ENCODE assay signal across 20 cellular contexts in genomic region chr16:57527610-57528360, GRCh38. TPM values are rescaled to one million over a fixed set of nuclear protein-coding genes. Genes with fewer than 3 reads are reported as not detected.
DNase-seq lines count a peak whose midpoint lies in the region; ATAC-seq and TF ChIP-seq lines count a peak whose summit lies in the region.
"Had no signal": no experiment of that assay in that cellular context is flagged by ENCODE, and none has a peak within 500 bp of the region (broad histone marks: within the 10 kb centered on the region; RNA-seq: fewer than 3 reads in every experiment).

No MANE protein-coding gene starts in this region.

- no peak for ATAC-seq in stimulated activated naive CD8-positive, alpha-beta T cell treated with anti-CD3 and anti-CD28 coated beads, Interleukin-15, Interleukin-2, amounts not matched to agents 100 U/mL and 50 U/mL, for 24 hours
- ATAC-seq in GM21528 (IDR thresholded peaks at IDR 0.05; ENCODE audit: low FRiP score, unreplicated experiment), result no peak
- ATAC-seq: CD8-positive, alpha-beta T cell; effector memory CD8-positive, alpha-beta T cell; heart left ventricle; stimulated activated naive B cell treated with anti-CD40 and anti-IgM and Interleukin-4, amounts not matched to agents 10 μg/mL and 1 μg/mL and 100 μg/mL, for 72 hours had no signal

- peaks cover 5% of the 10 kb centered on the region for H3K36me3 Mint-ChIP-seq in stimulated activated naive CD8-positive, alpha-beta T cell treated with anti-CD3 and anti-CD28 coated beads, Interleukin-15, Interleukin-2, amounts not matched to agents 100 ng/mL and 50 ng/mL, for 24 hours (ENCODE audit: low read depth)
- H3K36me3 Mint-ChIP-seq in chondrocyte (ENCODE audit: low read depth) (peaks cover 5% of the 10 kb centered on the region), mesothelial cell of epicardium (peaks cover 20% of the 10 kb centered on the region)

- CTCF ChIA-PET in HEK293T (lab: Yijun Ruan, JAX), result no interaction called here

- TF ChIP-seq CTCF in chondrocyte (IDR thresholded peaks at IDR 0.05), result no peak
- TF ChIP-seq CTCF in mesothelial cell of epicardium (IDR thresholded peaks at IDR 0.05; ENCODE audit: unreplicated experiment), result no peak

- DNase-seq in stimulated activated naive CD8-positive, alpha-beta T cell treated with anti-CD3 and anti-CD28 coated beads, Interleukin-15, Interleukin-2, amounts not matched to agents 100 U/mL and 50 U/mL, for 24 hours, result no peak
- DNase-seq in chondrocyte (ENCODE audit: low spot score) (peak; percentile 35), mesothelial cell of epicardium (ENCODE audit: low spot score in 2 of 2, unreplicated experiment in 2 of 2) (no peak), KG1 (lab: John Stamatoyannopoulos, UW) (no peak), NCI-H1092 treated with DMSO at 0.1 percent for 48 hours (lab: John Stamatoyannopoulos, UW) (no peak), HEK293T (ENCODE audit: extremely low spot score) (no peak)
- DNase-seq: activated effector memory CD4-positive, alpha-beta T cell treated with Interleukin-2 at 50 U/mL for 16 hours; anterior cingulate cortex; CD8-positive, alpha-beta T cell; effector memory CD8-positive, alpha-beta T cell; NCI-H1105; NCI-H526 treated with DMSO at 0.1 percent for 48 hours; nucleus accumbens; stimulated activated naive B cell treated with anti-CD40 and anti-IgM and Interleukin-4, amounts not matched to agents 10 μg/mL and 1 μg/mL and 100 μg/mL, for 72 hours; T1000 had no signal

- H3K4me1 Mint-ChIP-seq in stimulated activated naive CD8-positive, alpha-beta T cell treated with anti-CD3 and anti-CD28 coated beads, Interleukin-15, Interleukin-2, amounts not matched to agents 100 ng/mL and 50 ng/mL, for 24 hours (ENCODE audit: low read depth), result peaks cover 35% of the 10 kb centered on the region
- H3K4me1 Mint-ChIP-seq in chondrocyte (ENCODE audit: low read depth), result peaks cover 34% of the 10 kb centered on the region
- H3K4me1 Mint-ChIP-seq in mesothelial cell of epicardium, result peaks cover 37% of the 10 kb centered on the region

- POLR2A ChIA-PET in HEK293T (lab: Yijun Ruan, JAX), result interaction anchor here (1.0 kb wide), 2 partner anchors 42 to 81 kb away, joined by 3 to 4 read pairs; partner anchors contain the start of genes CIAPIN1, COQ9 and DOK4

- H3K9me3 Mint-ChIP-seq in stimulated activated naive CD8-positive, alpha-beta T cell treated with anti-CD3 and anti-CD28 coated beads, Interleukin-15, Interleukin-2, amounts not matched to agents 100 ng/mL and 50 ng/mL, for 24 hours, result no peaks in the 10 kb centered on the region
- H3K9me3 Mint-ChIP-seq in chondrocyte (ENCODE audit: low read depth) (no peaks in the 10 kb centered on the region), mesothelial cell of epicardium (no peaks in the 10 kb centered on the region)
- H3K9me3 Mint-ChIP-seq: CD8-positive, alpha-beta T cell; effector memory CD8-positive, alpha-beta T cell; stimulated activated naive B cell treated with anti-CD40 and anti-IgM and Interleukin-4, amounts not matched to agents 10 μg/mL and 1 μg/mL and 100 μg/mL, for 72 hours had no signal

- H3K27me3 Mint-ChIP-seq in stimulated activated naive CD8-positive, alpha-beta T cell treated with anti-CD3 and anti-CD28 coated beads, Interleukin-15, Interleukin-2, amounts not matched to agents 100 ng/mL and 50 ng/mL, for 24 hours, result no peaks in the 10 kb centered on the region
- no peaks in the 10 kb centered on the region for H3K27me3 Mint-ChIP-seq in chondrocyte (ENCODE audit: low read depth)
- peaks cover 26% of the 10 kb centered on the region for H3K27me3 Mint-ChIP-seq in mesothelial cell of epicardium (ENCODE audit: low read depth)
- H3K27me3 Mint-ChIP-seq: effector memory CD8-positive, alpha-beta T cell; stimulated activated naive B cell treated with anti-CD40 and anti-IgM and Interleukin-4, amounts not matched to agents 10 μg/mL and 1 μg/mL and 100 μg/mL, for 72 hours had no signal

- peak overlapping the region; percentile 31 for H3K27ac Mint-ChIP-seq in stimulated activated naive CD8-positive, alpha-beta T cell treated with anti-CD3 and anti-CD28 coated beads, Interleukin-15, Interleukin-2, amounts not matched to agents 100 ng/mL and 50 ng/mL, for 24 hours
- H3K27ac Mint-ChIP-seq in chondrocyte (ENCODE audit: unreplicated experiment), result no peak overlapping the region
- no peak overlapping the region for H3K27ac Mint-ChIP-seq in mesothelial cell of epicardium
- H3K27ac Mint-ChIP-seq: CD8-positive, alpha-beta T cell; effector memory CD8-positive, alpha-beta T cell; stimulated activated naive B cell treated with anti-CD40 and anti-IgM and Interleukin-4, amounts not matched to agents 10 μg/mL and 1 μg/mL and 100 μg/mL, for 72 hours had no signal

- H3K4me3 Mint-ChIP-seq in stimulated activated naive CD8-positive, alpha-beta T cell treated with anti-CD3 and anti-CD28 coated beads, Interleukin-15, Interleukin-2, amounts not matched to agents 100 ng/mL and 50 ng/mL, for 24 hours, result no peak overlapping the region
- H3K4me3 Mint-ChIP-seq in chondrocyte (ENCODE audit: unreplicated experiment), result no peak overlapping the region
- peak overlapping the region; percentile 41 for H3K4me3 Mint-ChIP-seq in mesothelial cell of epicardium
- H3K4me3 Mint-ChIP-seq: CD8-positive, alpha-beta T cell; effector memory CD8-positive, alpha-beta T cell; stimulated activated naive B cell treated with anti-CD40 and anti-IgM and Interleukin-4, amounts not matched to agents 10 μg/mL and 1 μg/mL and 100 μg/mL, for 72 hours had no signal

TF ChIP-seq in HEK293T, 16 proteins besides CTCF, POLR2A, EP300 and RAD21:
- no peak for TF ChIP-seq ZNF384 (IDR thresholded peaks at IDR 0.05)
- TF ChIP-seq ARNT (IDR thresholded peaks at IDR 0.05), result no peak
- TF ChIP-seq LEF1 (IDR thresholded peaks at IDR 0.05; ENCODE audit: borderline replicate concordance), result no peak
- TF ChIP-seq FOXA1 (IDR thresholded peaks at IDR 0.05), result no peak
- no peak for TF ChIP-seq HDGF (IDR thresholded peaks at IDR 0.05; ENCODE audit: borderline replicate concordance)
- TF ChIP-seq FOXK2 (IDR thresholded peaks at IDR 0.05), result no peak
- TF ChIP-seq NFRKB (IDR thresholded peaks at IDR 0.05), result no peak
- no peak for TF ChIP-seq ELF4 (IDR thresholded peaks at IDR 0.05)
- TF ChIP-seq L3MBTL2 (conservative IDR thresholded peaks at IDR 0.05), result no peak
- no peak for TF ChIP-seq CTBP1 (IDR thresholded peaks at IDR 0.05; ENCODE audit: borderline replicate concordance)
- TF ChIP-seq BHLHE40 (IDR thresholded peaks at IDR 0.05; ENCODE audit: borderline replicate concordance), result no peak
- no peak for TF ChIP-seq TARDBP (IDR thresholded peaks at IDR 0.05)
- no peak for TF ChIP-seq SP1 (IDR thresholded peaks at IDR 0.05)
- TF ChIP-seq PKNOX1 (IDR thresholded peaks at IDR 0.05), result no peak
- TF ChIP-seq FOXM1 (IDR thresholded peaks at IDR 0.05; ENCODE audit: borderline replicate concordance), result no peak
- TF ChIP-seq SUZ12 (IDR thresholded peaks at IDR 0.05), result no peak
TF ChIP-seq in HEK293T: peak in this region for 0.

RNA-seq across cellular contexts. Expression of gene CCDC102A, which starts 8.6 kb away (rescaled TPM):
- total RNA-seq in chondrocyte, result 20.9 to 27.2 TPM (median 22.4 TPM) in 3 replicates
- 30.6 to 31.9 TPM (median 31.3 TPM) in 3 replicates for total RNA-seq in mesothelial cell of epicardium

RNA-seq across cellular contexts. Expression of gene ADGRG5, which starts 14.7 kb away (rescaled TPM):
- total RNA-seq in chondrocyte (not detected in 3 replicates), mesothelial cell of epicardium (1.1 to 1.3 TPM (median 1.3 TPM) in 3 replicates)
- total RNA-seq: fibroblast of lung, SJSA1 had no signal

RNA-seq across cellular contexts. Expression of gene DOK4, which starts 41.5 kb away (rescaled TPM):
- total RNA-seq in chondrocyte (23.7 to 28.5 TPM (median 26.4 TPM) in 3 replicates), mesothelial cell of epicardium (79.0 to 83.6 TPM (median 83.6 TPM) in 3 replicates)
